ENCODE assay signal across 8 cellular contexts in genomic region chr7:5822742-5823503, GRCh38. TPM values are rescaled to one million over a fixed set of nuclear protein-coding genes. Genes with fewer than 3 reads are reported as not detected.
DNase-seq lines count a peak whose midpoint lies in the region; ATAC-seq and TF ChIP-seq lines count a peak whose summit lies in the region.

No MANE protein-coding gene starts in this region.

- H3K27me3 Mint-ChIP-seq in stimulated activated naive CD8-positive, alpha-beta T cell treated with anti-CD3 and anti-CD28 coated beads, Interleukin-15, amount 100 ng/mL, for 72 hours = no peaks in the 10 kb centered on the region

- peak overlapping the region; percentile 89 for H3K4me2 ChIP-seq in Loucy (ENCODE audit: low read depth, low read length, poor library complexity, severe bottlenecking)
- H3K4me2 ChIP-seq in neural cell (ENCODE audit: low read length) = peak overlapping the region; percentile 82

- ATAC-seq in RWPE2 (ENCODE audit: low read depth) = peak; percentile 100
- peak; percentile 99 for ATAC-seq in stimulated activated naive CD8-positive, alpha-beta T cell treated with anti-CD3 and anti-CD28 coated beads, Interleukin-15, amount 100 ng/mL, for 72 hours

- H3F3A ChIP-seq in Loucy (ENCODE audit: low read depth) = no peaks in the 10 kb centered on the region
- no peaks in the 10 kb centered on the region for H3F3A ChIP-seq in neural cell (ENCODE audit: insufficient read depth, low read length, poor library complexity, severe bottlenecking)

- H3K4me1 ChIP-seq in Loucy (ENCODE audit: insufficient read depth, low read length, poor library complexity, severe bottlenecking) = peaks cover 10% of the 10 kb centered on the region
- no peaks in the 10 kb centered on the region for H3K4me1 ChIP-seq in RWPE2 (ENCODE audit: insufficient read depth, poor library complexity, severe bottlenecking)

- H3K4me3 Mint-ChIP-seq in stimulated activated naive CD8-positive, alpha-beta T cell treated with anti-CD3 and anti-CD28 coated beads, Interleukin-15, amount 100 ng/mL, for 72 hours = peak overlapping the region; percentile 67 to 81

- in situ Hi-C loops in G401 (cut with HindIII; ENCODE audit: low sequenced_read_pairs) = no loop called here

- TF ChIP-seq CTCF in Loucy (conservative IDR thresholded peaks at IDR 0.05; ENCODE audit: low read length) (no peak), RWPE2 (IDR thresholded peaks at IDR 0.05; ENCODE audit: poor library complexity, severe bottlenecking) (no peak), fibroblast of villous mesenchyme (IDR thresholded peaks at IDR 0.05; ENCODE audit: insufficient read depth, low read depth, low read length) (no peak), neural cell (IDR thresholded peaks at IDR 0.05; ENCODE audit: poor library complexity, severe bottlenecking) (peak; percentile 58)

- peak overlapping the region; percentile 94 to 97 for H3K27ac Mint-ChIP-seq in stimulated activated naive CD8-positive, alpha-beta T cell treated with anti-CD3 and anti-CD28 coated beads, Interleukin-15, amount 100 ng/mL, for 72 hours

- no peaks in the 10 kb centered on the region for H3K9me3 Mint-ChIP-seq in stimulated activated naive CD8-positive, alpha-beta T cell treated with anti-CD3 and anti-CD28 coated beads, Interleukin-15, amount 100 ng/mL, for 72 hours

- TF ChIP-seq EP300 in neural cell (conservative IDR thresholded peaks at IDR 0.05; ENCODE audit: poor library complexity, severe bottlenecking) = no peak

- peak overlapping the region; percentile 65 for H3K4me3 ChIP-seq in H7 (ENCODE audit: insufficient read depth, low read depth, low read length)
- peak overlapping the region; percentile 82 for H3K4me3 ChIP-seq in Loucy (ENCODE audit: low read length, poor library complexity, severe bottlenecking)
- peak overlapping the region; percentile 76 for H3K4me3 ChIP-seq in RWPE2 (ENCODE audit: severe bottlenecking)
- peak overlapping the region; percentile 71 for H3K4me3 ChIP-seq in fibroblast of villous mesenchyme (ENCODE audit: low read depth, low read length)
- H3K4me3 ChIP-seq in neural cell (ENCODE audit: low read length) = peak overlapping the region; percentile 81

- H3K79me2 ChIP-seq in Loucy (ENCODE audit: insufficient read depth, low read length) (no peaks in the 10 kb centered on the region), neural cell (replicated peaks; ENCODE audit: insufficient read depth, low read length) (no peaks in the 10 kb centered on the region)

- H3K9ac ChIP-seq in Loucy (ENCODE audit: low read depth, low read length, poor library complexity, severe bottlenecking) = peak overlapping the region; percentile 62
- H3K9ac ChIP-seq in neural cell (ENCODE audit: low read length) = peak overlapping the region; percentile 61

- no peaks in the 10 kb centered on the region for H3K9me3 ChIP-seq in Loucy (ENCODE audit: insufficient read depth, low read depth, low read length)
- H3K9me3 ChIP-seq in RWPE2 (ENCODE audit: severe bottlenecking) = no peaks in the 10 kb centered on the region
- no peaks in the 10 kb centered on the region for H3K9me3 ChIP-seq in neural cell (ENCODE audit: low read length)

- H3K27me3 ChIP-seq in H7 (ENCODE audit: control insufficient read depth, insufficient read depth, low read length) = peaks cover 4% of the 10 kb centered on the region; the same call in 1 of the 2 replicates
- no peaks in the 10 kb centered on the region for H3K27me3 ChIP-seq in Loucy (ENCODE audit: insufficient read depth, low read length, poor library complexity, severe bottlenecking)
- H3K27me3 ChIP-seq in RWPE2 (ENCODE audit: insufficient read depth, poor library complexity, severe bottlenecking) = no peaks in the 10 kb centered on the region
- H3K27me3 ChIP-seq in neural cell (ENCODE audit: insufficient read depth, low read depth, low read length) = no peaks in the 10 kb centered on the region

- peak overlapping the region; percentile 90 for H2AFZ ChIP-seq in Loucy (ENCODE audit: low read length)
- H2AFZ ChIP-seq in neural cell (ENCODE audit: low read depth, low read length) = peak overlapping the region; percentile 81

- no peaks in the 10 kb centered on the region for H3K9me2 ChIP-seq in Loucy (replicated peaks; ENCODE audit: low read depth, low read length)
- H3K9me2 ChIP-seq in neural cell (ENCODE audit: insufficient read depth, low read length) = no peaks in the 10 kb centered on the region

- no peaks in the 10 kb centered on the region for H4K20me1 ChIP-seq in Loucy (ENCODE audit: insufficient read depth, low read length, poor library complexity, severe bottlenecking)
- no peaks in the 10 kb centered on the region for H4K20me1 ChIP-seq in neural cell (ENCODE audit: insufficient read depth)

- H3K36me3 ChIP-seq in H7 (replicated peaks; ENCODE audit: control insufficient read depth, insufficient read depth, low read length) (no peaks in the 10 kb centered on the region), Loucy (ENCODE audit: insufficient read depth, low read length) (no peaks in the 10 kb centered on the region), RWPE2 (ENCODE audit: low read depth) (no peaks in the 10 kb centered on the region), neural cell (ENCODE audit: insufficient read depth, low read length) (no peaks in the 10 kb centered on the region)

- H3K27ac ChIP-seq in RWPE2 (ENCODE audit: poor library complexity, severe bottlenecking) (peak overlapping the region; percentile 41), neural cell (ENCODE audit: low read length) (peak overlapping the region; percentile 67)

- peaks cover 40% of the 10 kb centered on the region for H3K4me1 Mint-ChIP-seq in stimulated activated naive CD8-positive, alpha-beta T cell treated with anti-CD3 and anti-CD28 coated beads, Interleukin-15, amount 100 ng/mL, for 72 hours

- peak; percentile 96 for DNase-seq in G401 (ENCODE audit: low spot score)
- peak; percentile 94 for DNase-seq in H7
- DNase-seq in RWPE2 (ENCODE audit: low spot score) = peak; percentile 95
- DNase-seq in activated effector memory CD4-positive, alpha-beta T cell treated with anti-CD3 and anti-CD28 coated beads, Interleukin-2, amount 50 U/mL, for 16 hours = peak; percentile 99
- peak; percentile 92 for DNase-seq in fibroblast of villous mesenchyme (ENCODE audit: low read depth)
- DNase-seq in stimulated activated naive CD8-positive, alpha-beta T cell treated with anti-CD3 and anti-CD28 coated beads, Interleukin-15, amount 100 ng/mL, for 72 hours = peak; percentile 93 to 96

- TF ChIP-seq RAD21 in neural cell (conservative IDR thresholded peaks at IDR 0.05) = no peak

TF ChIP-seq in neural cell, 6 proteins besides CTCF, POLR2A, EP300 and RAD21:
- TF ChIP-seq EZH2 (IDR thresholded peaks at IDR 0.05; ENCODE audit: borderline replicate concordance, insufficient read depth, low read length, poor library complexity, severe bottlenecking) = no peak
- no peak for TF ChIP-seq SMC3 (conservative IDR thresholded peaks at IDR 0.05; ENCODE audit: poor library complexity)
- peak; percentile 61 for TF ChIP-seq POLR2AphosphoS5 (IDR thresholded peaks at IDR 0.05)
- TF ChIP-seq TAF1 (IDR thresholded peaks at IDR 0.05; ENCODE audit: low read depth) = no peak
- peak; percentile 80 for TF ChIP-seq MXI1 (conservative IDR thresholded peaks at IDR 0.05; ENCODE audit: poor library complexity, severe bottlenecking)
- peak; percentile 49 for TF ChIP-seq REST (IDR thresholded peaks at IDR 0.05; ENCODE audit: borderline replicate concordance)

RNA-seq across cellular contexts. Expression of gene RNF216, which starts 41.5 kb away (rescaled TPM):
- total RNA-seq in G401 (2014; rRNA removed; shearing (Covaris generic)) = 21.7 and 28.2 TPM in 2 replicates
- total RNA-seq in H7 (2014; rRNA removed; shearing (Covaris generic)) = 22.3 and 27.8 TPM in 2 replicates
- total RNA-seq in fibroblast of villous mesenchyme = 48.3 and 54.4 TPM in 2 replicates
- polyA plus RNA-seq in neural cell = 17.4 and 19.1 TPM in 2 replicates
- 52.3 and 53.6 TPM in 2 replicates for polyA minus RNA-seq in neural cell

RNA-seq across cellular contexts. Expression of gene OCM, which starts 57.7 kb away (rescaled TPM):
- total RNA-seq in G401 (2014; rRNA removed; shearing (Covaris generic)) = not detected in 2 replicates
- total RNA-seq in H7 (2014; rRNA removed; shearing (Covaris generic)) = not detected in 2 replicates
- not detected in 2 replicates for total RNA-seq in fibroblast of villous mesenchyme
- not detected in 2 replicates for polyA plus RNA-seq in neural cell
- polyA minus RNA-seq in neural cell = not detected in 2 replicates

Comparison
In these comparisons a context has a peak if more than half of its experiments do, and no peak if none do; other contexts are left out.
1. Peak in every context shown above with its lines: DNase-seq, ATAC-seq, H3K4me3 ChIP-seq and H3K27ac ChIP-seq.